Comparison of ENCODE assay signal across 15 cellular contexts in genomic region chr3:176147251-176147650, GRCh38.
DNase-seq lines count a peak whose midpoint lies in the region; TF ChIP-seq lines count a peak whose summit lies in the region.
"Had no signal": no experiment of that assay in that cellular context is flagged by ENCODE, and none has a peak within 500 bp of the region (broad histone marks: within the 10 kb centered on the region; RNA-seq: fewer than 3 reads in every experiment).

No MANE protein-coding gene starts in this region.

- CTCF ChIA-PET in CD4-positive, alpha-beta memory T cell (lab: Charles Lee; ENCODE audit: partially characterized antibody) = no interaction called here

- H3K4me1 Mint-ChIP-seq in chondrocyte (ENCODE audit: low read depth) (no peaks in the 10 kb centered on the region), neural progenitor cell (peaks cover 2% of the 10 kb centered on the region)
- H3K4me1 Mint-ChIP-seq in CD4-positive, alpha-beta memory T cell = no peaks in the 10 kb centered on the region
- H3K4me1 Mint-ChIP-seq: mesothelial cell of epicardium; stimulated activated effector memory CD8-positive, alpha-beta T cell treated with anti-CD3 and anti-CD28 coated beads, Interleukin-12 subunit alpha, Interleukin-12 subunit beta, amount 100 ng/mL, for 72 hours had no signal

- H3K9ac ChIP-seq in neural progenitor cell = no peak overlapping the region

- H3K36me3 Mint-ChIP-seq in chondrocyte (ENCODE audit: low read depth) (no peaks in the 10 kb centered on the region), neural progenitor cell (no peaks in the 10 kb centered on the region)
- H3K36me3 Mint-ChIP-seq in CD4-positive, alpha-beta memory T cell = no peaks in the 10 kb centered on the region
- H3K36me3 Mint-ChIP-seq: mesothelial cell of epicardium; stimulated activated effector memory CD8-positive, alpha-beta T cell treated with anti-CD3 and anti-CD28 coated beads, Interleukin-12 subunit alpha, Interleukin-12 subunit beta, amount 100 ng/mL, for 72 hours had no signal

- no peaks in the 10 kb centered on the region for H3K36me3 ChIP-seq in CD4-positive, alpha-beta memory T cell (ENCODE audit: insufficient read depth, low read length)
- H3K36me3 ChIP-seq in neural progenitor cell = no peaks in the 10 kb centered on the region
- H3K36me3 ChIP-seq: gastroesophageal sphincter, upper lobe of right lung had no signal

- peak; percentile 61 for DNase-seq in DMS79 treated with DMSO at 0.1 percent for 48 hours (lab: John Stamatoyannopoulos, UW)
- peak; percentile 98 for DNase-seq in NCI-H2029 treated with DMSO at 0.1 percent for 48 hours (lab: John Stamatoyannopoulos, UW)
- DNase-seq in NCI-H774 (lab: John Stamatoyannopoulos, UW) = peak; percentile 99
- DNase-seq in middle frontal gyrus (ENCODE audit: extremely low spot score, low spot score) = peak; percentile 12
- DNase-seq in chondrocyte (ENCODE audit: low spot score) = no peak
- DNase-seq in CD4-positive, alpha-beta memory T cell = no peak
- no peak for DNase-seq in neural progenitor cell (ENCODE audit: low spot score)
- DNase-seq in germinal center (ENCODE audit: low spot score) = no peak
- DNase-seq: activated CD8-positive, alpha-beta T cell treated with anti-CD3 and anti-CD28 coated beads, Interleukin-2, amount 10 ng/mL, durations not matched to agents 7 days and 5 days; islet precursor cell; occipital lobe; upper lobe of right lung had no signal

- H3K4me1 ChIP-seq in CD4-positive, alpha-beta memory T cell (ENCODE audit: insufficient read depth, low read length) = no peaks in the 10 kb centered on the region
- no peaks in the 10 kb centered on the region for H3K4me1 ChIP-seq in neural progenitor cell
- H3K4me1 ChIP-seq: gastroesophageal sphincter, upper lobe of right lung had no signal

- H3K9me3 Mint-ChIP-seq in chondrocyte (ENCODE audit: low read depth) (no peaks in the 10 kb centered on the region), neural progenitor cell (no peaks in the 10 kb centered on the region)
- H3K9me3 Mint-ChIP-seq in CD4-positive, alpha-beta memory T cell = peaks cover 0 to 12% (median 0%) of the 10 kb centered on the region in 8 donors

- H2AFZ ChIP-seq in neural progenitor cell (replicated peaks) = no peak overlapping the region

- H3K27me3 ChIP-seq in CD4-positive, alpha-beta memory T cell (ENCODE audit: insufficient read depth, low read length) = no peaks in the 10 kb centered on the region
- H3K27me3 ChIP-seq in neural progenitor cell = no peaks in the 10 kb centered on the region
- H3K27me3 ChIP-seq: gastroesophageal sphincter, upper lobe of right lung had no signal

- no peaks in the 10 kb centered on the region for H3K9me3 ChIP-seq in CD4-positive, alpha-beta memory T cell (ENCODE audit: control insufficient read depth in 1 of 2, low read length in 2 of 2)
- no peaks in the 10 kb centered on the region for H3K9me3 ChIP-seq in neural progenitor cell (ENCODE audit: low read depth)
- H3K9me3 ChIP-seq: gastroesophageal sphincter, upper lobe of right lung had no signal

- no peaks in the 10 kb centered on the region for H4K20me1 ChIP-seq in neural progenitor cell (ENCODE audit: low read depth)

- POLR2A ChIA-PET in CD4-positive, alpha-beta memory T cell (lab: Charles Lee; ENCODE audit: partially characterized antibody) = no interaction called here

- no peak overlapping the region for H3K27ac Mint-ChIP-seq in chondrocyte (ENCODE audit: unreplicated experiment)
- no peak overlapping the region for H3K27ac Mint-ChIP-seq in CD4-positive, alpha-beta memory T cell
- no peak overlapping the region for H3K27ac Mint-ChIP-seq in neural progenitor cell
- H3K27ac Mint-ChIP-seq: activated CD8-positive, alpha-beta T cell treated with anti-CD3 and anti-CD28 coated beads, Interleukin-2, amount 10 ng/mL, durations not matched to agents 7 days and 5 days; mesothelial cell of epicardium; stimulated activated effector memory CD8-positive, alpha-beta T cell treated with anti-CD3 and anti-CD28 coated beads, Interleukin-12 subunit alpha, Interleukin-12 subunit beta, amount 100 ng/mL, for 72 hours had no signal

- H3K4me2 ChIP-seq in neural progenitor cell = no peak overlapping the region

- TF ChIP-seq CTCF in chondrocyte (IDR thresholded peaks at IDR 0.05) = no peak
- no peak for TF ChIP-seq CTCF in neural progenitor cell (IDR thresholded peaks at IDR 0.05)

- H3K4me3 Mint-ChIP-seq in chondrocyte (ENCODE audit: unreplicated experiment) (no peak overlapping the region), neural progenitor cell (no peak overlapping the region)
- H3K4me3 Mint-ChIP-seq in CD4-positive, alpha-beta memory T cell = no peak overlapping the region
- H3K4me3 Mint-ChIP-seq: activated CD8-positive, alpha-beta T cell treated with anti-CD3 and anti-CD28 coated beads, Interleukin-2, amount 10 ng/mL, durations not matched to agents 7 days and 5 days; mesothelial cell of epicardium; stimulated activated effector memory CD8-positive, alpha-beta T cell treated with anti-CD3 and anti-CD28 coated beads, Interleukin-12 subunit alpha, Interleukin-12 subunit beta, amount 100 ng/mL, for 72 hours had no signal

- H3K27me3 Mint-ChIP-seq in chondrocyte (ENCODE audit: low read depth) = no peaks in the 10 kb centered on the region
- H3K27me3 Mint-ChIP-seq in CD4-positive, alpha-beta memory T cell = no peaks in the 10 kb centered on the region
- H3K27me3 Mint-ChIP-seq in neural progenitor cell (ENCODE audit: insufficient read depth, low read depth) = no peaks in the 10 kb centered on the region

- intact Hi-C loops in CD4-positive, alpha-beta memory T cell (cut with micrococcal nuclease) = no loop called here

- H3K79me2 ChIP-seq in neural progenitor cell (ENCODE audit: low read depth) = no peaks in the 10 kb centered on the region

- no peaks in the 10 kb centered on the region for H3F3A ChIP-seq in neural progenitor cell (ENCODE audit: low read depth)

- no peak overlapping the region for H3K4me3 ChIP-seq in CD4-positive, alpha-beta memory T cell (ENCODE audit: low read length in 2 of 2)
- H3K4me3 ChIP-seq in neural progenitor cell = no peak overlapping the region
- H3K4me3 ChIP-seq: gastroesophageal sphincter, upper lobe of right lung had no signal

- H3K27ac ChIP-seq in CD4-positive, alpha-beta memory T cell (ENCODE audit: low read depth, low read length) = no peak overlapping the region
- H3K27ac ChIP-seq in neural progenitor cell = no peak overlapping the region
- H3K27ac ChIP-seq: gastroesophageal sphincter, upper lobe of right lung had no signal

Comparison
In these comparisons a context has a peak if more than half of its experiments do, and no peak if none do; other contexts are left out.
1. DNase-seq: peak in DMS79 treated with DMSO at 0.1 percent for 48 hours (single experiment), NCI-H2029 treated with DMSO at 0.1 percent for 48 hours (single experiment), NCI-H774 (single experiment) and middle frontal gyrus (single experiment); none in chondrocyte (single experiment), CD4-positive, alpha-beta memory T cell (0 of 5), neural progenitor cell (single experiment) and germinal center (single experiment).